ENCODE assay signal across 23 cellular contexts in genomic region chr3:182704926-182705325, GRCh38.
A peak's percentile ranks its signal among the peaks of the same experiment; 100 is the strongest.
DNase-seq lines count a peak whose midpoint lies in the region; ATAC-seq, FAIRE-seq and TF ChIP-seq lines count a peak whose summit lies in the region.
"Had no signal": no experiment of that assay in that cellular context is flagged by ENCODE, and none has a peak within 500 bp of the region (broad histone marks: within the 10 kb centered on the region; RNA-seq: fewer than 3 reads in every experiment).

No MANE protein-coding gene starts in this region.

- TF ChIP-seq CTCF in Calu3 (IDR thresholded peaks at IDR 0.05; ENCODE audit: unreplicated experiment) (peak; percentile 29), K562 (IDR thresholded peaks at IDR 0.05 in 2 of 3, conservative IDR thresholded peaks at IDR 0.05 in 1 of 3; ENCODE audit: insufficient read depth in 2 of 3, low read depth in 1 of 3, low read length in 3 of 3) (peak; percentile 30 to 41 (median 33); a peak in 3 of 6 replicates)

- H3K4me2 ChIP-seq in K562 (ENCODE audit: insufficient read depth, low read length) = no peak overlapping the region
- H3K4me2 ChIP-seq: SK-N-SH had no signal

- WGBS in K562 (ENCODE audit: insufficient coverage, low coverage, missing lambda C conversion rate) = 28% methylated on average over 4 of the region's 4 CpGs

- in situ Hi-C loops in K562 (cut with MboI) = no loop called here

- H3K36me3 ChIP-seq in K562 (ENCODE audit: control insufficient read depth, insufficient read depth, low read length) = no peaks in the 10 kb centered on the region
- H3K36me3 ChIP-seq: ovary, vagina had no signal

- TF ChIP-seq RAD21 in K562 (CRISPR knock-in tag; conservative IDR thresholded peaks at IDR 0.05 in 1 of 2, IDR thresholded peaks at IDR 0.05 in 1 of 2) = 0 out of 4 replicates have a peak, but pooled peaks of 1 of the 2 experiments have one; percentile 10

- POLR2A ChIA-PET in HEK293T (lab: Yijun Ruan, JAX) = no interaction called here
- POLR2A ChIA-PET in K562 (lab: Yijun Ruan, JAX) = interaction anchor here (0.5 kb wide), 1 partner anchor 111 kb away, joined by 4 read pairs; no protein-coding TSS in a partner anchor

- no peak for TF ChIP-seq EP300 in K562 (IDR thresholded peaks at IDR 0.05; ENCODE audit: low read length)

- H3K9me1 ChIP-seq in K562 (ENCODE audit: control insufficient read depth, insufficient read depth, low read length) = no peaks in the 10 kb centered on the region

- CTCF ChIA-PET in Calu3 (lab: Charles Lee) (no interaction called here), HEK293T (lab: Yijun Ruan, JAX) (no interaction called here), K562 (lab: Yijun Ruan, JAX; ENCODE audit: low intra/inter-chr PET ratio) (interaction anchor here (0.6 kb wide), 1 partner anchor 132 kb away, joined by 3 read pairs; no protein-coding TSS in a partner anchor)

- no peaks in the 10 kb centered on the region for H4K20me1 ChIP-seq in K562 (replicated peaks; ENCODE audit: control insufficient read depth, insufficient read depth, low read length)

- no peaks in the 10 kb centered on the region for H3K9me3 ChIP-seq in K562 (replicated peaks; ENCODE audit: control insufficient read depth, insufficient read depth, low read depth, low read length)
- H3K9me3 ChIP-seq: ovary, SK-N-SH, vagina had no signal

- H3K79me2 ChIP-seq in K562 (ENCODE audit: control insufficient read depth, insufficient read depth, low read length) = no peaks in the 10 kb centered on the region

- no peak for TF ChIP-seq POLR2A in K562 (conservative IDR thresholded peaks at IDR 0.05)

- no peak overlapping the region for H3K4me3 Mint-ChIP-seq in Calu3 (ENCODE audit: low read depth, unreplicated experiment)
- H3K4me3 Mint-ChIP-seq: activated B cell treated with CpG ODN at 0.5 μM for 24 hours; activated CD4-positive, alpha-beta memory T cell treated with anti-CD3 and anti-CD28 coated beads for 36 hours; CD14-positive monocyte; naive thymus-derived CD8-positive, alpha-beta T cell; T-helper 2 cell treated with Interferon-gamma antibody and Interleukin-4, amounts not matched to agents 5 μg/mL and 100 μg/mL, for 36 hours had no signal

- no peak overlapping the region for H3K27ac ChIP-seq in K562 (ENCODE audit: extremely low read depth, low read depth, low read length)
- H3K27ac ChIP-seq: coronary artery, ovary, RWPE1, vagina had no signal

- FAIRE-seq in K562 (lab: Jason Lieb, UNC) = peak; percentile 75

- peak overlapping the region; percentile 67; the same call in 1 of the 2 replicates for H2AFZ ChIP-seq in K562 (ENCODE audit: low read depth, low read length)

- peak; percentile 45 for DNase-seq in Calu3
- peak; percentile 20 for DNase-seq in HEK293T (ENCODE audit: extremely low spot score)
- DNase-seq in K562 (ENCODE audit: extremely low read depth in 1 of 4, low spot score in 3 of 4) = peak in 2 of 4 experiments; percentile 54 to 62
- peak; percentile 28 for DNase-seq in left kidney (ENCODE audit: low read depth, low spot score)
- no peak for DNase-seq in NCI-H446 (lab: John Stamatoyannopoulos, UW)
- DNase-seq in NCI-H1694 treated with DMSO at 0.1 percent for 48 hours (lab: John Stamatoyannopoulos, UW) = no peak
- no peak for DNase-seq in NCI-H1105 treated with DMSO at 0.1 percent for 48 hours (lab: John Stamatoyannopoulos, UW)
- DNase-seq: activated B cell treated with CpG ODN at 0.5 μM for 24 hours; activated CD4-positive, alpha-beta memory T cell treated with anti-CD3 and anti-CD28 coated beads for 36 hours; activated gamma-delta T cell; DMS 273 treated with DMSO at 0.1 percent for 48 hours; Karpas-422; naive thymus-derived CD8-positive, alpha-beta T cell; NCI-H2029 treated with DMSO at 0.1 percent for 48 hours; ovary; SK-N-SH had no signal

- H3K9ac ChIP-seq in K562 (ENCODE audit: insufficient read depth in 1 of 2, low read depth in 2 of 2, low read length in 2 of 2) = peak overlapping the region in 1 of 2 experiments; percentile 69; a peak in 1 of 4 replicates
- H3K9ac ChIP-seq: SK-N-SH had no signal

- ATAC-seq in K562 (peak; percentile 94), GM21390 (IDR thresholded peaks at IDR 0.05; ENCODE audit: unreplicated experiment) (no peak)
- ATAC-seq: left lobe of liver; naive thymus-derived CD8-positive, alpha-beta T cell had no signal

- no peak overlapping the region for H3K4me3 ChIP-seq in K562
- H3K4me3 ChIP-seq: coronary artery, ovary, vagina had no signal

- H3K36me3 Mint-ChIP-seq in Calu3 (ENCODE audit: insufficient read depth, unreplicated experiment) = no peaks in the 10 kb centered on the region
- H3K36me3 Mint-ChIP-seq: activated CD4-positive, alpha-beta memory T cell treated with anti-CD3 and anti-CD28 coated beads for 36 hours; CD14-positive monocyte; naive thymus-derived CD8-positive, alpha-beta T cell had no signal

- H3K27ac Mint-ChIP-seq in Calu3 (ENCODE audit: unreplicated experiment) = no peak overlapping the region
- H3K27ac Mint-ChIP-seq: activated B cell treated with CpG ODN at 0.5 μM for 24 hours; activated CD4-positive, alpha-beta memory T cell treated with anti-CD3 and anti-CD28 coated beads for 36 hours; CD14-positive monocyte; naive thymus-derived CD8-positive, alpha-beta T cell; T-helper 2 cell treated with Interferon-gamma antibody and Interleukin-4, amounts not matched to agents 5 μg/mL and 100 μg/mL, for 36 hours had no signal

- H3K27me3 Mint-ChIP-seq in Calu3 (ENCODE audit: unreplicated experiment) = no peaks in the 10 kb centered on the region

- intact Hi-C loops in Calu3 (cut with micrococcal nuclease; ENCODE audit: unreplicated experiment) (no loop called here), K562 (cut with micrococcal nuclease) (no loop called here)

- no peaks in the 10 kb centered on the region for H3K9me3 Mint-ChIP-seq in Calu3 (ENCODE audit: low read depth, unreplicated experiment)
- H3K9me3 Mint-ChIP-seq: activated B cell treated with CpG ODN at 0.5 μM for 24 hours; activated CD4-positive, alpha-beta memory T cell treated with anti-CD3 and anti-CD28 coated beads for 36 hours; CD14-positive monocyte; naive thymus-derived CD8-positive, alpha-beta T cell; T-helper 2 cell treated with Interferon-gamma antibody and Interleukin-4, amounts not matched to agents 5 μg/mL and 100 μg/mL, for 36 hours had no signal

- BruUV-seq in Calu3 (replicated peaks; lab: Mats Ljungman, UMichigan) = no TSS peak
- no TSS peak for BruUV-seq in K562 (replicated peaks; lab: Mats Ljungman, UMichigan)

- H3K27me3 ChIP-seq in K562 (ENCODE audit: control insufficient read depth in 2 of 2, insufficient read depth in 2 of 2, low read length in 2 of 2) = no peaks in the 10 kb centered on the region
- H3K27me3 ChIP-seq: ovary, vagina had no signal

- peaks cover 7% of the 10 kb centered on the region for H3K4me1 Mint-ChIP-seq in Calu3 (ENCODE audit: low read depth, unreplicated experiment)
- H3K4me1 Mint-ChIP-seq: activated B cell treated with CpG ODN at 0.5 μM for 24 hours; CD14-positive monocyte; naive thymus-derived CD8-positive, alpha-beta T cell had no signal

- peaks cover 5 to 6% of the 10 kb centered on the region in 2 experiments; a peak in 3 of 5 replicates for H3K4me1 ChIP-seq in K562 (replicated peaks in 1 of 2; ENCODE audit: control insufficient read depth in 2 of 2, insufficient read depth in 2 of 2, low read length in 2 of 2)
- H3K4me1 ChIP-seq: vagina had no signal

TF ChIP-seq in HEK293T, 16 proteins besides CTCF, POLR2A, EP300 and RAD21:
- TF ChIP-seq HDGF (IDR thresholded peaks at IDR 0.05; ENCODE audit: borderline replicate concordance) (no peak), FOXA1 (IDR thresholded peaks at IDR 0.05) (no peak), PKNOX1 (IDR thresholded peaks at IDR 0.05) (peak; percentile 72)

TF ChIP-seq in K562, 482 proteins besides CTCF, POLR2A, EP300 and RAD21 (continues in another document):
- TF ChIP-seq ZBTB8A (IDR thresholded peaks at IDR 0.05; ENCODE audit: partially characterized antibody) (no peak), CEBPG (CRISPR knock-in tag; IDR thresholded peaks at IDR 0.05) (no peak), CEBPG (tag; conservative IDR thresholded peaks at IDR 0.05 in 1 of 2, IDR thresholded peaks at IDR 0.05 in 1 of 2) (no peak), CREB3 (tag; conservative IDR thresholded peaks at IDR 0.05; ENCODE audit: low read depth) (no peak)

Comparison
In these comparisons a context has a peak if more than half of its experiments do, and no peak if none do; other contexts are left out.
1. DNase-seq: peak in Calu3 (single experiment), HEK293T (single experiment) and left kidney (single experiment); none in NCI-H446 (0 of 2), NCI-H1694 treated with DMSO at 0.1 percent for 48 hours (single experiment) and NCI-H1105 treated with DMSO at 0.1 percent for 48 hours (single experiment).